Comparison of ENCODE assay signal across 15 cellular contexts in the genomic region with DNA sequence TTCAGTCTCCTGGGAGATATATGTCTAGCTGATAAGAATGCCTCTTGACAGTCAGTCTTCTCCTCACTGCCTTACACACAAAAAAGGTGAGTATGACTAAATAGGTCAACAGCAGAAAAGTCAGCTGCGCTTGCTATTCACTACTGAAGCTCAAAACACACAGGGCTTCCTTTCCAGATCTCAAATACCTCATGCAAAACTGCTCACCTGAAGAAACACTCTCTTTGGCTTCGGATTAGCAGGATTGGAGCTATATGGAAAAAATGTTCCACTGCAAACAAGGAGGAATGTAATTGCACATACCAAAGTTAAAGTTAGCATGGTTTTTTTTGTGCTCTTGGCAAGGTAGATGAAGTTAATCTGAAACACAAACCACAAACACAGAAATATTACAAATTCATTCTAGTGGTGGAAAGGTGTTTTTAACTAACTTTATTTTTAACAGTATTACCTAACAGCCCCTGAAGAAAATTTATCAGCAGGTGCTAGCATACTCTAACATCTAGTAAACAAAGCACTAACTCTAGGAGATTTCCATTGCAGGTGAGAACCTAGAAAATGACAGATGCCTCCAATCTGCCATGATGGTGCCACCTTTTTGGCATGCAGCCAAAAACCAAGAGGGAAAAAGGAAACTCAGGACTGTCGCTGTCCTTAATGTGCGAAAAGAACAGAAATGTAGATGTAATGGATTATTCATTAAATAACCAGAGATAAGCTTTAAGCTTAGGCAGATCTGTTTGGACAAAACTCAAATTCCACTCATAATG. TPM values are rescaled to one million over a fixed set of nuclear protein-coding genes. Genes with fewer than 3 reads are reported as not detected.
A peak's percentile ranks its signal among the peaks of the same experiment; 100 is the strongest.
DNase-seq lines count a peak whose midpoint lies in the region; ATAC-seq and TF ChIP-seq lines count a peak whose summit lies in the region.
"Had no signal": no experiment of that assay in that cellular context is flagged by ENCODE, and none has a peak within 500 bp of the region (broad histone marks: within the 10 kb centered on the region; RNA-seq: fewer than 3 reads in every experiment).

No MANE protein-coding gene starts in this region.

- no peaks in the 10 kb centered on the region for H3K9me3 Mint-ChIP-seq in natural killer cell
- H3K9me3 Mint-ChIP-seq in natural killer cell treated with Interleukin-12 subunit alpha and Interleukin-12 subunit beta and Interleukin-15 and Interleukin-18, amount 100 ng/mL, for 72 hours, result no peaks in the 10 kb centered on the region
- H3K9me3 Mint-ChIP-seq: activated CD4-positive, alpha-beta T cell treated with anti-CD3 and anti-CD28 coated beads, Interleukin-2, amount 10 ng/mL, durations not matched to agents 7 days and 5 days had no signal

- no peak overlapping the region for H3K4me3 ChIP-seq in RWPE2 (ENCODE audit: severe bottlenecking)
- no peak overlapping the region for H3K4me3 ChIP-seq in hepatocyte
- no peak overlapping the region for H3K4me3 ChIP-seq in uterus
- H3K4me3 ChIP-seq: BLaER1 treated with 17β-estradiol and CSF1 and Interleukin-3, amounts not matched to agents 10 nM and 100 nM; HAP-1; heart left ventricle; transverse colon had no signal

- DNase-seq in natural killer cell, result no peak
- DNase-seq in natural killer cell treated with Interleukin-12 subunit alpha and Interleukin-12 subunit beta and Interleukin-15 and Interleukin-18, amount 100 ng/mL, for 72 hours (ENCODE audit: low spot score), result no peak
- no peak for DNase-seq in RWPE2 (ENCODE audit: low spot score)
- peak; percentile 37 for DNase-seq in hepatocyte (ENCODE audit: low spot score)
- DNase-seq in uterus, result no peak
- no peak for DNase-seq in activated CD4-positive, alpha-beta T cell treated with anti-CD3 and anti-CD28 coated beads, Interleukin-2, amount 50 U/mL, for 1 hour
- DNase-seq in GM19238 (ENCODE audit: insufficient read length, low spot score), result no peak
- DNase-seq: activated CD4-positive, alpha-beta T cell treated with anti-CD3 and anti-CD28 coated beads, Interleukin-2, amount 10 ng/mL, durations not matched to agents 7 days and 5 days; activated naive CD4-positive, alpha-beta T cell treated with Interleukin-2 at 50 U/mL for 16 hours; heart left ventricle; retina; transverse colon had no signal

- H3K27ac ChIP-seq in RWPE2 (ENCODE audit: poor library complexity, severe bottlenecking), result no peak overlapping the region
- peak overlapping the region; percentile 41 for H3K27ac ChIP-seq in hepatocyte
- H3K27ac ChIP-seq in uterus, result peak overlapping the region; percentile 22 to 27
- H3K27ac ChIP-seq: BLaER1 treated with 17β-estradiol and CSF1 and Interleukin-3, amounts not matched to agents 10 nM and 100 nM; heart left ventricle; transverse colon had no signal

- H3K4me3 Mint-ChIP-seq in natural killer cell, result no peak overlapping the region
- H3K4me3 Mint-ChIP-seq in natural killer cell treated with Interleukin-12 subunit alpha and Interleukin-12 subunit beta and Interleukin-15 and Interleukin-18, amount 100 ng/mL, for 72 hours, result no peak overlapping the region
- H3K4me3 Mint-ChIP-seq: activated CD4-positive, alpha-beta T cell treated with anti-CD3 and anti-CD28 coated beads, Interleukin-2, amount 10 ng/mL, durations not matched to agents 7 days and 5 days had no signal

- TF ChIP-seq CTCF in natural killer cell (IDR thresholded peaks at IDR 0.05) (no peak), RWPE2 (IDR thresholded peaks at IDR 0.05; ENCODE audit: poor library complexity, severe bottlenecking) (no peak), hepatocyte (IDR thresholded peaks at IDR 0.05; ENCODE audit: poor library complexity) (no peak), uterus (IDR thresholded peaks at IDR 0.05) (no peak)

- H3K4me1 ChIP-seq in RWPE2 (ENCODE audit: insufficient read depth, poor library complexity, severe bottlenecking) (peaks cover 7% of the 10 kb centered on the region), hepatocyte (ENCODE audit: insufficient read depth) (peaks cover 13% of the 10 kb centered on the region), uterus (peaks cover 0 to 5% of the 10 kb centered on the region in 2 donors)

- peak overlapping the region; percentile 52 to 62 for H3K27ac Mint-ChIP-seq in natural killer cell
- no peak overlapping the region for H3K27ac Mint-ChIP-seq in natural killer cell treated with Interleukin-12 subunit alpha and Interleukin-12 subunit beta and Interleukin-15 and Interleukin-18, amount 100 ng/mL, for 72 hours
- H3K27ac Mint-ChIP-seq: activated CD4-positive, alpha-beta T cell treated with anti-CD3 and anti-CD28 coated beads, Interleukin-2, amount 10 ng/mL, durations not matched to agents 7 days and 5 days had no signal

- H3K36me3 Mint-ChIP-seq in natural killer cell, result peaks cover 7% of the 10 kb centered on the region
- H3K36me3 Mint-ChIP-seq in natural killer cell treated with Interleukin-12 subunit alpha and Interleukin-12 subunit beta and Interleukin-15 and Interleukin-18, amount 100 ng/mL, for 72 hours, result peaks cover 10% of the 10 kb centered on the region

- peaks cover 7% of the 10 kb centered on the region in 2 donors for H3K4me1 Mint-ChIP-seq in natural killer cell
- H3K4me1 Mint-ChIP-seq in natural killer cell treated with Interleukin-12 subunit alpha and Interleukin-12 subunit beta and Interleukin-15 and Interleukin-18, amount 100 ng/mL, for 72 hours (ENCODE audit: low read depth in 2 of 2), result peaks cover 6 to 7% of the 10 kb centered on the region in 2 donors

- H3K27me3 ChIP-seq in RWPE2 (ENCODE audit: insufficient read depth, poor library complexity, severe bottlenecking) (no peaks in the 10 kb centered on the region), hepatocyte (no peaks in the 10 kb centered on the region), uterus (no peaks in the 10 kb centered on the region)
- H3K27me3 ChIP-seq: BLaER1 treated with 17β-estradiol and CSF1 and Interleukin-3, amounts not matched to agents 10 nM and 100 nM; heart left ventricle; transverse colon had no signal

- TF ChIP-seq POLR2A in uterus (IDR thresholded peaks at IDR 0.05), result no peak

- no peaks in the 10 kb centered on the region for H4K20me1 ChIP-seq in hepatocyte (ENCODE audit: insufficient read depth, poor library complexity, severe bottlenecking)
- H4K20me1 ChIP-seq: BLaER1 treated with 17β-estradiol and CSF1 and Interleukin-3, amounts not matched to agents 10 nM and 100 nM had no signal

- ATAC-seq in natural killer cell (no peak), RWPE2 (ENCODE audit: low read depth) (peak; percentile 27; the same call in 1 of the 3 replicates), HG02610 (IDR thresholded peaks at IDR 0.05; ENCODE audit: unreplicated experiment) (no peak)
- no peak for ATAC-seq in natural killer cell treated with Interleukin-12 subunit alpha and Interleukin-12 subunit beta and Interleukin-15 and Interleukin-18, amount 100 ng/mL, for 72 hours
- ATAC-seq: heart left ventricle had no signal

- intact Hi-C loops in natural killer cell (cut with micrococcal nuclease), result no loop called here
- intact Hi-C loops in uterus (cut with DNase I; ENCODE audit: low total_unique reads), result no loop called here

- H3K36me3 ChIP-seq in RWPE2 (ENCODE audit: low read depth) (peaks cover 48% of the 10 kb centered on the region), hepatocyte (replicated peaks; ENCODE audit: insufficient read depth, low read depth) (no peaks in the 10 kb centered on the region), uterus (no peaks in the 10 kb centered on the region)

- H3K9me3 ChIP-seq in RWPE2 (ENCODE audit: severe bottlenecking), result no peaks in the 10 kb centered on the region
- no peaks in the 10 kb centered on the region for H3K9me3 ChIP-seq in hepatocyte (ENCODE audit: low read depth)
- no peaks in the 10 kb centered on the region for H3K9me3 ChIP-seq in uterus
- H3K9me3 ChIP-seq: HAP-1, heart left ventricle, transverse colon had no signal

- H3K9me2 ChIP-seq in hepatocyte (replicated peaks; ENCODE audit: insufficient read depth), result no peaks in the 10 kb centered on the region

- no peak overlapping the region for H2AFZ ChIP-seq in hepatocyte

- WGBS in hepatocyte (ENCODE audit: low lambda C conversion rate, missing lambda C conversion rate), result 74% methylated on average over 4 of the region's 4 CpGs

- no peaks in the 10 kb centered on the region for H3K79me2 ChIP-seq in hepatocyte

- H3K4me2 ChIP-seq in hepatocyte, result peak overlapping the region; percentile 59
- H3K4me2 ChIP-seq: BLaER1 treated with 17β-estradiol and CSF1 and Interleukin-3, amounts not matched to agents 10 nM and 100 nM had no signal

- H3K27me3 Mint-ChIP-seq in natural killer cell (ENCODE audit: low read depth in 2 of 2), result no peaks in the 10 kb centered on the region
- H3K27me3 Mint-ChIP-seq in natural killer cell treated with Interleukin-12 subunit alpha and Interleukin-12 subunit beta and Interleukin-15 and Interleukin-18, amount 100 ng/mL, for 72 hours, result no peaks in the 10 kb centered on the region
- H3K27me3 Mint-ChIP-seq: activated CD4-positive, alpha-beta T cell treated with anti-CD3 and anti-CD28 coated beads, Interleukin-2, amount 10 ng/mL, durations not matched to agents 7 days and 5 days had no signal

RNA-seq across cellular contexts. Expression of a gene that starts 31.8 kb away (rescaled TPM):
- total RNA-seq in natural killer cell (10 to 100 TPM; 24.7 to 52.0 (median 29.3) TPM), hepatocyte (22.4 and 23.6 TPM in 2 replicates), uterus (10 to 100 TPM in 2 of 4 donors, 1 to 10 TPM in 2; 7.9 to 34.9 (median 11.5) TPM)
- 10 to 100 TPM; 17.7 to 28.0 TPM for total RNA-seq in natural killer cell treated with Interleukin-12 subunit alpha and Interleukin-12 subunit beta and Interleukin-15 and Interleukin-18, amount 100 ng/mL, for 72 hours
- polyA plus RNA-seq in hepatocyte, result 9.2 and 15.9 TPM in 2 replicates

Comparison
In these comparisons a context has a peak if more than half of its experiments do, and no peak if none do; other contexts are left out.
1. H3K27ac Mint-ChIP-seq: peak in natural killer cell (2 of 2); none in natural killer cell treated with Interleukin-12 subunit alpha and Interleukin-12 subunit beta and Interleukin-15 and Interleukin-18, amount 100 ng/mL, for 72 hours (0 of 2).